ENCODE assay signal across 11 cellular contexts in genomic region chr1:22055463-22055862, GRCh38. TPM values are rescaled to one million over a fixed set of nuclear protein-coding genes. Genes with fewer than 3 reads are reported as not detected.
A peak's percentile ranks its signal among the peaks of the same experiment; 100 is the strongest.
DNase-seq lines count a peak whose midpoint lies in the region; ATAC-seq, FAIRE-seq and TF ChIP-seq lines count a peak whose summit lies in the region.
"Had no signal": no experiment of that assay in that cellular context is flagged by ENCODE, and none has a peak within 500 bp of the region (broad histone marks: within the 10 kb centered on the region; RNA-seq: fewer than 3 reads in every experiment).

No MANE protein-coding gene starts in this region.

- POLR2A ChIA-PET in HEK293 (lab: Yijun Ruan, JAX): interaction anchor here (0.6 to 4.0 kb wide), 6 partner anchors 10 to 491 kb away, joined by 3 to 54 read pairs (median 4); no protein-coding TSS in a partner anchor
- POLR2A ChIA-PET in GM12878 (lab: Charles Lee): interaction anchor here (0.7 to 21.4 kb wide), 8 partner anchors 8 to 38 kb away, joined by 3 to 325 read pairs (median 4); no protein-coding TSS in a partner anchor

- H4K20me1 ChIP-seq in BLaER1: peaks cover 74% of the 10 kb centered on the region
- peaks cover 12% of the 10 kb centered on the region; the same call in 1 of the 2 replicates for H4K20me1 ChIP-seq in GM12878 (ENCODE audit: control insufficient read depth, insufficient read depth)

- TF ChIP-seq CTCF in HEK293 (tag by site-specific recombination; IDR thresholded peaks at IDR 0.05) (no peak), GM12878 (IDR thresholded peaks at IDR 0.05 in 2 of 3, conservative IDR thresholded peaks at IDR 0.05 in 1 of 3; ENCODE audit: control insufficient read depth in 2 of 3, extremely low read depth in 1 of 3, insufficient read depth in 1 of 3, low read depth in 3 of 3, low read length in 3 of 3) (no peak), natural killer cell (IDR thresholded peaks at IDR 0.05) (no peak), esophagus squamous epithelium (IDR thresholded peaks at IDR 0.05) (no peak)

- 11% methylated on average over 6 of the region's 6 CpGs for WGBS in GM12878 (ENCODE audit: insufficient coverage, insufficient replicate concordance, low lambda C conversion rate, missing lambda C conversion rate)
- WGBS in esophagus squamous epithelium, 2 donors: 50 to 58% methylated on average over 6 of the region's 6 CpGs

- H2AFZ ChIP-seq in GM12878 (ENCODE audit: control insufficient read depth, low read depth, low read length): no peak overlapping the region

- BruUV-seq in GM12878 (replicated peaks; lab: Mats Ljungman, UMichigan): no TSS peak

- intact Hi-C loops in GM12878 (cut with micrococcal nuclease; ENCODE audit: unreplicated experiment): no loop called here
- intact Hi-C loops in natural killer cell (cut with micrococcal nuclease): no loop called here
- intact Hi-C loops in esophagus squamous epithelium (cut with DNase I): no loop called here

- no peak overlapping the region for H3K4me3 ChIP-seq in BLaER1
- no peak overlapping the region for H3K4me3 ChIP-seq in HEK293 (ENCODE audit: low read depth, low read length)
- peak overlapping the region; percentile 41 for H3K4me3 ChIP-seq in GM12878
- no peak overlapping the region for H3K4me3 ChIP-seq in esophagus squamous epithelium

- peaks cover 77% of the 10 kb centered on the region for H3K79me2 ChIP-seq in GM12878 (ENCODE audit: control insufficient read depth, insufficient read depth, low read length)

- H3K4me3 Mint-ChIP-seq in natural killer cell: peak overlapping the region; percentile 83

- H3K4me1 Mint-ChIP-seq in natural killer cell: peaks cover 52 to 65% of the 10 kb centered on the region in 2 donors

- in situ Hi-C loops in GM12878 (cut with MboI): no loop called here

- no peak for TF ChIP-seq POLR2A in GM12878 (IDR thresholded peaks at IDR 0.05; ENCODE audit: low read depth, low read length)
- no peak for TF ChIP-seq POLR2A in esophagus squamous epithelium (IDR thresholded peaks at IDR 0.05)

- RAD21 ChIA-PET in GM12878 (lab: Charles Lee; ENCODE audit: unreplicated experiment): interaction anchor here (0.7 to 4.6 kb wide), 7 partner anchors 10 to 1469 kb away, joined by 3 to 54 read pairs (median 3); no protein-coding TSS in a partner anchor

- no peaks in the 10 kb centered on the region for H3K9me3 Mint-ChIP-seq in natural killer cell

- no peak for FAIRE-seq in GM12878 (lab: Jason Lieb, UNC)
- FAIRE-seq: HTR-8/SVneo had no signal

- H3K9ac ChIP-seq in BLaER1 (no peak overlapping the region), GM12878 (ENCODE audit: control insufficient read depth, insufficient read depth, low read length) (no peak overlapping the region; the same call in 1 of the 2 replicates)

- TF ChIP-seq EP300 in GM12878 (IDR thresholded peaks at IDR 0.05; ENCODE audit: borderline replicate concordance in 1 of 2, control insufficient read depth in 1 of 2, low read depth in 2 of 2, low read length in 2 of 2): no peak

- H3K27me3 ChIP-seq in BLaER1 (no peaks in the 10 kb centered on the region), GM12878 (replicated peaks in 1 of 2; ENCODE audit: control insufficient read depth in 2 of 2, insufficient read depth in 2 of 2, low read length in 1 of 2) (no peaks in the 10 kb centered on the region), esophagus squamous epithelium (no peaks in the 10 kb centered on the region)

- DNase-seq in GM12878 (ENCODE audit: low read depth, low spot score) (no peak), natural killer cell (no peak), iPS-NIHi11 (ENCODE audit: low spot score) (no peak), hippocampal formation (lab: John Stamatoyannopoulos, UW) (no peak), esophagus squamous epithelium (lab: John Stamatoyannopoulos, UW) (no peak), Kasumi-1 (lab: John Stamatoyannopoulos, UW) (no peak)
- DNase-seq: amygdala, NCI-H69 had no signal

- H3K36me3 ChIP-seq in BLaER1 (peaks cover 25% of the 10 kb centered on the region), HEK293 (ENCODE audit: control insufficient read depth in 2 of 2, insufficient read depth in 1 of 2, low read length in 2 of 2) (peaks cover 7 to 22% of the 10 kb centered on the region in 2 experiments; a peak in 2 of 3 replicates), GM12878 (ENCODE audit: control insufficient read depth in 2 of 2, insufficient read depth in 2 of 2, low read length in 1 of 2) (peaks cover 0 to 10% of the 10 kb centered on the region in 2 experiments; a peak in 2 of 4 replicates), esophagus squamous epithelium (peaks cover 0 to 24% (median 0%) of the 10 kb centered on the region in 3 donors)

- no peaks in the 10 kb centered on the region for H3K36me3 Mint-ChIP-seq in natural killer cell

- SMC1A ChIA-PET in GM12878 (lab: Charles Lee; ENCODE audit: uncharacterized antibody, unreplicated experiment): interaction anchor here (0.6 to 11.2 kb wide), 8 partner anchors 17 to 428 kb away, joined by 4 to 100 read pairs (median 4); no protein-coding TSS in a partner anchor

- peaks cover 57% of the 10 kb centered on the region for H3K4me1 ChIP-seq in BLaER1
- peaks cover 6% of the 10 kb centered on the region for H3K4me1 ChIP-seq in HEK293 (ENCODE audit: control insufficient read depth, insufficient read depth, low read length)
- peaks cover 4% of the 10 kb centered on the region for H3K4me1 ChIP-seq in GM12878 (ENCODE audit: control insufficient read depth, insufficient read depth, low read length)
- H3K4me1 ChIP-seq in esophagus squamous epithelium: peaks cover 30 to 68% (median 52%) of the 10 kb centered on the region in 3 donors

- H3K4me2 ChIP-seq in BLaER1 (peak overlapping the region; percentile 61), GM12878 (ENCODE audit: control insufficient read depth, insufficient read depth) (peak overlapping the region; percentile 57)

- H3K9me3 ChIP-seq in BLaER1: no peaks in the 10 kb centered on the region
- no peaks in the 10 kb centered on the region for H3K9me3 ChIP-seq in HEK293 (ENCODE audit: control insufficient read depth, insufficient read depth, low read depth, low read length)
- no peaks in the 10 kb centered on the region for H3K9me3 ChIP-seq in GM12878 (replicated peaks; ENCODE audit: control insufficient read depth, insufficient read depth, low read length)
- no peaks in the 10 kb centered on the region for H3K9me3 ChIP-seq in esophagus squamous epithelium

- H3K27ac Mint-ChIP-seq in natural killer cell: peak overlapping the region; percentile 96

- no peaks in the 10 kb centered on the region for H3K27me3 Mint-ChIP-seq in natural killer cell (ENCODE audit: low read depth in 2 of 2)

- H3K27ac ChIP-seq in BLaER1: no peak overlapping the region
- H3K27ac ChIP-seq in HEK293 (ENCODE audit: extremely low read depth, low read depth, low read length): no peak overlapping the region
- no peak overlapping the region for H3K27ac ChIP-seq in GM12878 (ENCODE audit: control insufficient read depth, insufficient read depth)
- H3K27ac ChIP-seq in esophagus squamous epithelium: peak overlapping the region in 2 of 4 donors; percentile 6 to 25

- CTCF ChIA-PET in HEK293 (lab: Yijun Ruan, JAX): interaction anchor here (0.7 to 1.2 kb wide), 2 partner anchors 67 to 76 kb away, joined by 3 to 7 read pairs; no protein-coding TSS in a partner anchor
- CTCF ChIA-PET in GM12878 (lab: Yijun Ruan, JAX): interaction anchor here (1.0 to 12.9 kb wide), 6 partner anchors 10 to 75 kb away, joined by 3 to 107 read pairs (median 4); no protein-coding TSS in a partner anchor

- no peak for TF ChIP-seq RAD21 in GM12878 (IDR thresholded peaks at IDR 0.05; ENCODE audit: insufficient read depth, low read depth, low read length)

- ATAC-seq in GM12878 (no peak), natural killer cell (no peak)

TF ChIP-seq in HEK293, 187 proteins besides CTCF, POLR2A, EP300 and RAD21 (continues in another document):
- TF ChIP-seq ZNF473 (tag by site-specific recombination; IDR thresholded peaks at IDR 0.05): no peak

TF ChIP-seq in GM12878, 131 proteins besides CTCF, POLR2A, EP300 and RAD21 (continues in another document):
- no peak for TF ChIP-seq HDAC2 (IDR thresholded peaks at IDR 0.05)

RNA-seq across cellular contexts. Expression of gene CDC42, which starts 3.0 kb away (rescaled TPM):
- 56.5 and 59.3 TPM in 2 replicates for total RNA-seq in GM12878 (2013; cell fraction: nucleolus; rRNA removed)
- total RNA-seq in GM12878 (2014; rRNA removed) (350 and 429 TPM in 2 replicates), GM12878 (2014; rRNA removed; fragmentation: Illumina TruSeq; extraction: Trizol) (418 and 422 TPM in 2 replicates), GM12878 (2021) (302 and 307 TPM in 2 replicates), natural killer cell (100 to 1,000 TPM; 454 to 470 (median 463) TPM), esophagus squamous epithelium (100 to 1,000 TPM; 157 to 259 (median 192) TPM)
- polyA plus RNA-seq in GM12878 (2011; ENCODE audit: low read depth): 600 TPM
- polyA plus RNA-seq in GM12878 (2011; rRNA removed) (479 and 776 TPM in 2 replicates), GM12878 (2014; fragmentation: Illumina TruSeq; extraction: Trizol) (426 and 542 TPM in 2 replicates), GM12878 (2014; fragmentation: Nextera tagmentation; extraction: Ambion mirVana) (100 to 1,000 TPM; 286 to 442 TPM), GM12878 (2014; rRNA removed) (230 and 275 TPM in 2 replicates), GM12878 (2016; fragmentation: Nextera tagmentation; extraction: Ambion mirVana) (100 to 1,000 TPM; 184 to 200 TPM)
- 185 and 243 TPM in 2 replicates for polyA plus RNA-seq in GM12878 (2011; cell fraction: cytosol; rRNA removed)
- polyA plus RNA-seq in GM12878 (2011; cell fraction: nucleus; rRNA removed): 95.9 and 111 TPM in 2 replicates
- polyA plus RNA-seq in GM12878 (2012): 274 and 336 TPM in 2 replicates
- 265 and 457 TPM in 2 replicates for polyA minus RNA-seq in GM12878 (2011; rRNA and poly(A)+ RNA removed)
- 121 and 123 TPM in 2 replicates for polyA minus RNA-seq in GM12878 (2011; cell fraction: cytosol; rRNA and poly(A)+ RNA removed)
- 21.6 and 24.3 TPM in 2 replicates for polyA minus RNA-seq in GM12878 (2011; cell fraction: nucleus; rRNA and poly(A)+ RNA removed)

RNA-seq across cellular contexts. Expression of gene CELA3A, which starts 54.0 kb away (rescaled TPM):
- total RNA-seq in GM12878 (2013; cell fraction: nucleolus; rRNA removed): not detected in 2 replicates
- not detected in 2 replicates for total RNA-seq in GM12878 (2014; rRNA removed)
- total RNA-seq in GM12878 (2014; rRNA removed; fragmentation: Illumina TruSeq; extraction: Trizol): not detected in 2 replicates
- total RNA-seq in GM12878 (2021): 7.6 and 9.0 TPM in 2 replicates
- not detected for polyA plus RNA-seq in GM12878 (2011; ENCODE audit: low read depth)
- polyA plus RNA-seq in GM12878 (2011; rRNA removed): not detected in 2 replicates
- polyA plus RNA-seq in GM12878 (2011; cell fraction: cytosol; rRNA removed): not detected in 2 replicates
- polyA plus RNA-seq in GM12878 (2011; cell fraction: nucleus; rRNA removed): not detected in 2 replicates
- polyA plus RNA-seq in GM12878 (2012): not detected in 2 replicates
- not detected in 2 replicates for polyA plus RNA-seq in GM12878 (2014; fragmentation: Illumina TruSeq; extraction: Trizol)
- not detected for polyA plus RNA-seq in GM12878 (2014; fragmentation: Nextera tagmentation; extraction: Ambion mirVana)
- not detected in 2 replicates for polyA plus RNA-seq in GM12878 (2014; rRNA removed)
- polyA plus RNA-seq in GM12878 (2016; fragmentation: Nextera tagmentation; extraction: Ambion mirVana): not detected
- polyA minus RNA-seq in GM12878 (2011; rRNA and poly(A)+ RNA removed): not detected in 2 replicates
- not detected in 2 replicates for polyA minus RNA-seq in GM12878 (2011; cell fraction: cytosol; rRNA and poly(A)+ RNA removed)
- polyA minus RNA-seq in GM12878 (2011; cell fraction: nucleus; rRNA and poly(A)+ RNA removed): not detected in 2 replicates
- not detected for total RNA-seq in natural killer cell
- not detected for total RNA-seq in esophagus squamous epithelium
